In the genomic region with DNA sequence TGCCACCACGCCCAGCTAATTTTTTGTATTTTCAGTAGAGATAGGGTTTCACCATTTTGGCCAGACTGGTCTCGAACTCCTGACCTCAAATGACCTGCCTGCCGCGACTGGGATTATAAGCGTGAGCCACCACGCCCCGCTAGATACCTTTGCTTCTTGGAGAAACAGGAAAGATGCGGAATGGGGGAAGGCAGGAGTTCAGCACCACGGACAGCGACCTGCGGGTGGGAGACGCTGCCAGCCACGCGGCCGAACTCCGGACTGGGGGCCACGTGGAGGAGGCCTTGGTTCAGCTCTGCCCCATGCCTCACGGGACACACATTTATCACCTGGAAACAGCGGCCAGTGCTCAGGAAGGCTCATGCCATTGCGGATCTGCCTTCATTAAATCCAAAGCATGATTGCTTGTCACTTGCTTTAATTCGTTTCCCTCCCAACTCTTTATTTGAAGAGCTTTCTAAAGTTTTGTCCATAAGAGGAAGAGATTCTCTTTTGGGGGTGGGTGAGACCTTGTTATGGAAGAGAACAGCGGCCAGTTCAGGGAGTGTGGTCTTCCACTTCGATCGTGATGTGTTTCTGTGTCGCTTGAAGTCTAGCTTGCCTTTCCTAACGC, we compare ENCODE assay signal across 1 cellular context.
TF ChIP-seq lines count a peak whose summit lies in the region.

No MANE protein-coding gene starts in this region.

TF ChIP-seq in K562, 482 proteins besides CTCF, POLR2A, EP300 and RAD21 (continued from another document):
- TF ChIP-seq, protein P1, sequence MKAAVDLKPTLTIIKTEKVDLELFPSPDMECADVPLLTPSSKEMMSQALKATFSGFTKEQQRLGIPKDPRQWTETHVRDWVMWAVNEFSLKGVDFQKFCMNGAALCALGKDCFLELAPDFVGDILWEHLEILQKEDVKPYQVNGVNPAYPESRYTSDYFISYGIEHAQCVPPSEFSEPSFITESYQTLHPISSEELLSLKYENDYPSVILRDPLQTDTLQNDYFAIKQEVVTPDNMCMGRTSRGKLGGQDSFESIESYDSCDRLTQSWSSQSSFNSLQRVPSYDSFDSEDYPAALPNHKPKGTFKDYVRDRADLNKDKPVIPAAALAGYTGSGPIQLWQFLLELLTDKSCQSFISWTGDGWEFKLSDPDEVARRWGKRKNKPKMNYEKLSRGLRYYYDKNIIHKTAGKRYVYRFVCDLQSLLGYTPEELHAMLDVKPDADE (conservative IDR thresholded peaks at IDR 0.05; ENCODE audit: control insufficient read depth, low read depth, low read length) = no peak
- peak; percentile 82 for TF ChIP-seq MYC (IDR thresholded peaks at IDR 0.05; ENCODE audit: low read depth, low read length)
- no peak for TF ChIP-seq MYC (CRISPR knock-in tag; IDR thresholded peaks at IDR 0.05; ENCODE audit: borderline replicate concordance, low read depth)
- TF ChIP-seq GATAD2B (IDR thresholded peaks at IDR 0.05; ENCODE audit: borderline replicate concordance) = no peak
- TF ChIP-seq, protein P2, sequence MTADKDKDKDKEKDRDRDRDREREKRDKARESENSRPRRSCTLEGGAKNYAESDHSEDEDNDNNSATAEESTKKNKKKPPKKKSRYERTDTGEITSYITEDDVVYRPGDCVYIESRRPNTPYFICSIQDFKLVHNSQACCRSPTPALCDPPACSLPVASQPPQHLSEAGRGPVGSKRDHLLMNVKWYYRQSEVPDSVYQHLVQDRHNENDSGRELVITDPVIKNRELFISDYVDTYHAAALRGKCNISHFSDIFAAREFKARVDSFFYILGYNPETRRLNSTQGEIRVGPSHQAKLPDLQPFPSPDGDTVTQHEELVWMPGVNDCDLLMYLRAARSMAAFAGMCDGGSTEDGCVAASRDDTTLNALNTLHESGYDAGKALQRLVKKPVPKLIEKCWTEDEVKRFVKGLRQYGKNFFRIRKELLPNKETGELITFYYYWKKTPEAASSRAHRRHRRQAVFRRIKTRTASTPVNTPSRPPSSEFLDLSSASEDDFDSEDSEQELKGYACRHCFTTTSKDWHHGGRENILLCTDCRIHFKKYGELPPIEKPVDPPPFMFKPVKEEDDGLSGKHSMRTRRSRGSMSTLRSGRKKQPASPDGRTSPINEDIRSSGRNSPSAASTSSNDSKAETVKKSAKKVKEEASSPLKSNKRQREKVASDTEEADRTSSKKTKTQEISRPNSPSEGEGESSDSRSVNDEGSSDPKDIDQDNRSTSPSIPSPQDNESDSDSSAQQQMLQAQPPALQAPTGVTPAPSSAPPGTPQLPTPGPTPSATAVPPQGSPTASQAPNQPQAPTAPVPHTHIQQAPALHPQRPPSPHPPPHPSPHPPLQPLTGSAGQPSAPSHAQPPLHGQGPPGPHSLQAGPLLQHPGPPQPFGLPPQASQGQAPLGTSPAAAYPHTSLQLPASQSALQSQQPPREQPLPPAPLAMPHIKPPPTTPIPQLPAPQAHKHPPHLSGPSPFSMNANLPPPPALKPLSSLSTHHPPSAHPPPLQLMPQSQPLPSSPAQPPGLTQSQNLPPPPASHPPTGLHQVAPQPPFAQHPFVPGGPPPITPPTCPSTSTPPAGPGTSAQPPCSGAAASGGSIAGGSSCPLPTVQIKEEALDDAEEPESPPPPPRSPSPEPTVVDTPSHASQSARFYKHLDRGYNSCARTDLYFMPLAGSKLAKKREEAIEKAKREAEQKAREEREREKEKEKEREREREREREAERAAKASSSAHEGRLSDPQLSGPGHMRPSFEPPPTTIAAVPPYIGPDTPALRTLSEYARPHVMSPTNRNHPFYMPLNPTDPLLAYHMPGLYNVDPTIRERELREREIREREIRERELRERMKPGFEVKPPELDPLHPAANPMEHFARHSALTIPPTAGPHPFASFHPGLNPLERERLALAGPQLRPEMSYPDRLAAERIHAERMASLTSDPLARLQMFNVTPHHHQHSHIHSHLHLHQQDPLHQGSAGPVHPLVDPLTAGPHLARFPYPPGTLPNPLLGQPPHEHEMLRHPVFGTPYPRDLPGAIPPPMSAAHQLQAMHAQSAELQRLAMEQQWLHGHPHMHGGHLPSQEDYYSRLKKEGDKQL (CRISPR knock-in tag; IDR thresholded peaks at IDR 0.05; ENCODE audit: borderline replicate concordance) = no peak
- TF ChIP-seq MTF1 (CRISPR knock-in tag; IDR thresholded peaks at IDR 0.05; ENCODE audit: borderline replicate concordance) = no peak
- TF ChIP-seq, protein P3, sequence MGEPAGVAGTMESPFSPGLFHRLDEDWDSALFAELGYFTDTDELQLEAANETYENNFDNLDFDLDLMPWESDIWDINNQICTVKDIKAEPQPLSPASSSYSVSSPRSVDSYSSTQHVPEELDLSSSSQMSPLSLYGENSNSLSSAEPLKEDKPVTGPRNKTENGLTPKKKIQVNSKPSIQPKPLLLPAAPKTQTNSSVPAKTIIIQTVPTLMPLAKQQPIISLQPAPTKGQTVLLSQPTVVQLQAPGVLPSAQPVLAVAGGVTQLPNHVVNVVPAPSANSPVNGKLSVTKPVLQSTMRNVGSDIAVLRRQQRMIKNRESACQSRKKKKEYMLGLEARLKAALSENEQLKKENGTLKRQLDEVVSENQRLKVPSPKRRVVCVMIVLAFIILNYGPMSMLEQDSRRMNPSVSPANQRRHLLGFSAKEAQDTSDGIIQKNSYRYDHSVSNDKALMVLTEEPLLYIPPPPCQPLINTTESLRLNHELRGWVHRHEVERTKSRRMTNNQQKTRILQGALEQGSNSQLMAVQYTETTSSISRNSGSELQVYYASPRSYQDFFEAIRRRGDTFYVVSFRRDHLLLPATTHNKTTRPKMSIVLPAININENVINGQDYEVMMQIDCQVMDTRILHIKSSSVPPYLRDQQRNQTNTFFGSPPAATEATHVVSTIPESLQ (CRISPR knock-in tag; IDR thresholded peaks at IDR 0.05) = 0 out of 2 replicates have a peak, but pooled peaks have one; percentile 74
- TF ChIP-seq PTTG1 (tag; IDR thresholded peaks at IDR 0.05; ENCODE audit: low read depth) = no peak
- TF ChIP-seq ZNF696 (CRISPR knock-in tag; conservative IDR thresholded peaks at IDR 0.05) = no peak
- no peak for TF ChIP-seq CREB1 (IDR thresholded peaks at IDR 0.05)
- no peak for TF ChIP-seq CREB1 (CRISPR knock-in tag; IDR thresholded peaks at IDR 0.05)
- no peak for TF ChIP-seq KLF1 (tag; IDR thresholded peaks at IDR 0.05)
- no peak for TF ChIP-seq TAL1 (IDR thresholded peaks at IDR 0.05)
- TF ChIP-seq, protein P4, sequence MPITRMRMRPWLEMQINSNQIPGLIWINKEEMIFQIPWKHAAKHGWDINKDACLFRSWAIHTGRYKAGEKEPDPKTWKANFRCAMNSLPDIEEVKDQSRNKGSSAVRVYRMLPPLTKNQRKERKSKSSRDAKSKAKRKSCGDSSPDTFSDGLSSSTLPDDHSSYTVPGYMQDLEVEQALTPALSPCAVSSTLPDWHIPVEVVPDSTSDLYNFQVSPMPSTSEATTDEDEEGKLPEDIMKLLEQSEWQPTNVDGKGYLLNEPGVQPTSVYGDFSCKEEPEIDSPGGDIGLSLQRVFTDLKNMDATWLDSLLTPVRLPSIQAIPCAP (CRISPR knock-in tag; IDR thresholded peaks at IDR 0.05; ENCODE audit: borderline replicate concordance) = no peak
- TF ChIP-seq CREM (IDR thresholded peaks at IDR 0.05; ENCODE audit: low read depth) = peak; percentile 48; the same call in 1 of the 2 replicates
- no peak for TF ChIP-seq LARP7 (IDR thresholded peaks at IDR 0.05)
- TF ChIP-seq SIN3A (IDR thresholded peaks at IDR 0.05; ENCODE audit: borderline replicate concordance in 2 of 2, control insufficient read depth in 1 of 2, low read depth in 2 of 2, low read length in 2 of 2) = peak in 1 of 2 experiments; percentile 97; a peak in 2 of 4 replicates
- TF ChIP-seq ZNF436 (CRISPR knock-in tag; IDR thresholded peaks at IDR 0.05) = no peak
- no peak for TF ChIP-seq MTA2 (IDR thresholded peaks at IDR 0.05; ENCODE audit: low read depth)
